ENCODE assay signal across 9 cellular contexts in the genomic region with DNA sequence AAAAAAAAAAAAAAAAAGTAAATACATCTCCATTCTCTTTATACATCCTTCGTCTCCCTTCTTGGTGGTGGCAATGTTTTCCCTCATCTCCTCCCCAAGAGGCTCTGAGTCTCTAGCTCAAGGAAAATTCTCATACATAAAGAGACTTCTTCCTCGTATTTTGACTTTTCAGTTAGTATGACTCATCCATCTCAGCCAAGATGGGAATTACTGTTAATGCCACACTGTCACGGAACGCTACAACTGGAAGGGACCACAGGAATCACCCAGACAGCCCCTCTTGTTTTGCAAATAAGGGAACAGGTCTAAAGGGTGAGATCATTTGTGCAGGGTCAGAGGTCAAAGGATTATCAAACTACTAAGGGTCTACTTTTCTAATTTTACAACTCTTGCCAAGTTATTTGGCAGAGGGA. TPM values are rescaled to one million over a fixed set of nuclear protein-coding genes. Genes with fewer than 3 reads are reported as not detected.
A peak's percentile ranks its signal among the peaks of the same experiment; 100 is the strongest.
DNase-seq lines count a peak whose midpoint lies in the region; ATAC-seq and TF ChIP-seq lines count a peak whose summit lies in the region.
"Had no signal": no experiment of that assay in that cellular context is flagged by ENCODE, and none has a peak within 500 bp of the region (broad histone marks: within the 10 kb centered on the region; RNA-seq: fewer than 3 reads in every experiment).

No MANE protein-coding gene starts in this region.

- peaks cover 7% of the 10 kb centered on the region for H3K27me3 Mint-ChIP-seq in GM23338 (ENCODE audit: insufficient read depth, low read depth, poor library complexity)
- no peaks in the 10 kb centered on the region for H3K27me3 Mint-ChIP-seq in stimulated activated naive B cell treated with anti-CD40 and anti-IgM and Interleukin-4, amounts not matched to agents 10 μg/mL and 1 μg/mL and 100 μg/mL, for 72 hours

- peaks cover 61% of the 10 kb centered on the region for H3K4me1 Mint-ChIP-seq in GM23338
- H3K4me1 Mint-ChIP-seq in stimulated activated naive B cell treated with anti-CD40 and anti-IgM and Interleukin-4, amounts not matched to agents 10 μg/mL and 1 μg/mL and 100 μg/mL, for 72 hours, result peaks cover 47 to 81% of the 10 kb centered on the region in 2 donors

- no peak overlapping the region for H3K4me3 ChIP-seq in GM23338
- H3K4me3 ChIP-seq in PC-9, result no peak overlapping the region
- H3K4me3 ChIP-seq in sigmoid colon, result no peak overlapping the region
- H3K4me3 ChIP-seq: lung had no signal

- POLR2A ChIA-PET in PC-9 (lab: Charles Lee; ENCODE audit: unreplicated experiment), result interaction anchor here (0.8 to 1.0 kb wide), 3 partner anchors 18 to 156 kb away, joined by 4 to 30 read pairs (median 10); a partner anchor contains a TSS

- H3K36me3 Mint-ChIP-seq in GM23338 (ENCODE audit: low read depth), result no peaks in the 10 kb centered on the region; the same call in 1 of the 3 replicates
- H3K36me3 Mint-ChIP-seq in stimulated activated naive B cell treated with anti-CD40 and anti-IgM and Interleukin-4, amounts not matched to agents 10 μg/mL and 1 μg/mL and 100 μg/mL, for 72 hours, result peaks cover 15 to 46% of the 10 kb centered on the region in 2 donors

- H3K4me2 ChIP-seq in GM23338 (no peak overlapping the region), PC-9 (peak overlapping the region; percentile 9; the same call in 1 of the 2 replicates)

- TF ChIP-seq CTCF in GM23338 (conservative IDR thresholded peaks at IDR 0.05; ENCODE audit: low read depth in 2 of 2) (no peak), PC-9 (conservative IDR thresholded peaks at IDR 0.05) (no peak), sigmoid colon (IDR thresholded peaks at IDR 0.05) (no peak)

- 33 to 52% methylated on average over 4 of the region's 4 CpGs for WGBS in sigmoid colon, 2 donors

- H3K36me3 ChIP-seq in GM23338 (ENCODE audit: insufficient read depth) (no peaks in the 10 kb centered on the region), PC-9 (ENCODE audit: low read depth) (peaks cover 24% of the 10 kb centered on the region), sigmoid colon (no peaks in the 10 kb centered on the region)

- H3K27ac ChIP-seq in GM23338 (ENCODE audit: low read depth) (no peak overlapping the region), PC-9 (peak overlapping the region; percentile 97), sigmoid colon (peak overlapping the region; percentile 29 to 91 (median 64))

- TF ChIP-seq EP300 in sigmoid colon (IDR thresholded peaks at IDR 0.05), result no peak

- no TSS peak for BruUV-seq in PC-9 (replicated peaks; lab: Mats Ljungman, UMichigan)

- H3K4me1 ChIP-seq in GM23338 (ENCODE audit: insufficient read depth) (peaks cover 40% of the 10 kb centered on the region), PC-9 (replicated peaks; ENCODE audit: insufficient read depth) (peaks cover 59% of the 10 kb centered on the region), sigmoid colon (peaks cover 0 to 100% (median 94%) of the 10 kb centered on the region in 4 donors)

- intact Hi-C loops in PC-9 (cut with micrococcal nuclease; ENCODE audit: unreplicated experiment) (no loop called here), sigmoid colon (cut with DNase I) (no loop called here)

- H3K9me3 Mint-ChIP-seq in GM23338, result no peaks in the 10 kb centered on the region
- no peaks in the 10 kb centered on the region for H3K9me3 Mint-ChIP-seq in stimulated activated naive B cell treated with anti-CD40 and anti-IgM and Interleukin-4, amounts not matched to agents 10 μg/mL and 1 μg/mL and 100 μg/mL, for 72 hours

- CTCF ChIA-PET in PC-9 (lab: Charles Lee), result interaction anchor here (0.6 kb wide), 3 partner anchors 18 to 1118 kb away, joined by 3 to 12 read pairs (median 5); no protein-coding TSS in a partner anchor

- H3K27me3 ChIP-seq in GM23338 (ENCODE audit: insufficient read depth) (no peaks in the 10 kb centered on the region), PC-9 (ENCODE audit: insufficient read depth, low read depth) (no peaks in the 10 kb centered on the region), sigmoid colon (no peaks in the 10 kb centered on the region)

- TF ChIP-seq POLR2A in sigmoid colon (IDR thresholded peaks at IDR 0.05), result no peak

- no peak overlapping the region for H2AFZ ChIP-seq in GM23338
- H2AFZ ChIP-seq in PC-9, result no peak overlapping the region

- DNase-seq in GM23338 (ENCODE audit: low spot score) (peak; percentile 35), PC-9 (peak; percentile 75 to 81), fibroblast of gingiva (ENCODE audit: low read depth) (peak; percentile 49), sigmoid colon (no peak), NCI-H510A (lab: John Stamatoyannopoulos, UW) (no peak)
- no peak for DNase-seq in stimulated activated naive B cell treated with anti-CD40 and anti-IgM and Interleukin-4, amounts not matched to agents 10 μg/mL and 1 μg/mL and 100 μg/mL, for 72 hours

- peak overlapping the region; percentile 61; the same call in 1 of the 2 replicates for H3K27ac Mint-ChIP-seq in GM23338
- H3K27ac Mint-ChIP-seq in stimulated activated naive B cell treated with anti-CD40 and anti-IgM and Interleukin-4, amounts not matched to agents 10 μg/mL and 1 μg/mL and 100 μg/mL, for 72 hours, result no peak overlapping the region

- peaks cover 98% of the 10 kb centered on the region for H3K79me2 ChIP-seq in GM23338 (replicated peaks; ENCODE audit: insufficient read depth)
- H3K79me2 ChIP-seq in PC-9 (ENCODE audit: low read depth), result peaks cover 97% of the 10 kb centered on the region

- H3K9me3 ChIP-seq in PC-9 (ENCODE audit: insufficient read depth, low read depth) (no peaks in the 10 kb centered on the region), sigmoid colon (no peaks in the 10 kb centered on the region)

- H3F3A ChIP-seq in GM23338 (replicated peaks; ENCODE audit: low read depth), result no peaks in the 10 kb centered on the region
- peaks cover 79% of the 10 kb centered on the region for H3F3A ChIP-seq in PC-9 (ENCODE audit: insufficient read depth, low read depth)

- ATAC-seq in GM23338 (peak; percentile 73), GM19455 (IDR thresholded peaks at IDR 0.05; ENCODE audit: unreplicated experiment) (no peak), GM21515 (IDR thresholded peaks at IDR 0.05; ENCODE audit: unreplicated experiment) (no peak)
- no peak for ATAC-seq in stimulated activated naive B cell treated with anti-CD40 and anti-IgM and Interleukin-4, amounts not matched to agents 10 μg/mL and 1 μg/mL and 100 μg/mL, for 72 hours (replicated peaks)

- no peak overlapping the region for H3K4me3 Mint-ChIP-seq in GM23338
- H3K4me3 Mint-ChIP-seq in stimulated activated naive B cell treated with anti-CD40 and anti-IgM and Interleukin-4, amounts not matched to agents 10 μg/mL and 1 μg/mL and 100 μg/mL, for 72 hours, result no peak overlapping the region

- H4K20me1 ChIP-seq in GM23338 (replicated peaks; ENCODE audit: insufficient read depth), result peaks cover 44% of the 10 kb centered on the region
- no peaks in the 10 kb centered on the region; the same call in 1 of the 2 replicates for H4K20me1 ChIP-seq in PC-9 (ENCODE audit: insufficient read depth)

- H3K9me2 ChIP-seq in GM23338 (ENCODE audit: insufficient read depth) (no peaks in the 10 kb centered on the region; the same call in 1 of the 2 replicates), PC-9 (ENCODE audit: insufficient read depth) (no peaks in the 10 kb centered on the region)

TF ChIP-seq in GM23338, 12 proteins besides CTCF, POLR2A, EP300 and RAD21:
- TF ChIP-seq JUNB (IDR thresholded peaks at IDR 0.05; ENCODE audit: unreplicated experiment), result no peak
- TF ChIP-seq, protein P1, sequence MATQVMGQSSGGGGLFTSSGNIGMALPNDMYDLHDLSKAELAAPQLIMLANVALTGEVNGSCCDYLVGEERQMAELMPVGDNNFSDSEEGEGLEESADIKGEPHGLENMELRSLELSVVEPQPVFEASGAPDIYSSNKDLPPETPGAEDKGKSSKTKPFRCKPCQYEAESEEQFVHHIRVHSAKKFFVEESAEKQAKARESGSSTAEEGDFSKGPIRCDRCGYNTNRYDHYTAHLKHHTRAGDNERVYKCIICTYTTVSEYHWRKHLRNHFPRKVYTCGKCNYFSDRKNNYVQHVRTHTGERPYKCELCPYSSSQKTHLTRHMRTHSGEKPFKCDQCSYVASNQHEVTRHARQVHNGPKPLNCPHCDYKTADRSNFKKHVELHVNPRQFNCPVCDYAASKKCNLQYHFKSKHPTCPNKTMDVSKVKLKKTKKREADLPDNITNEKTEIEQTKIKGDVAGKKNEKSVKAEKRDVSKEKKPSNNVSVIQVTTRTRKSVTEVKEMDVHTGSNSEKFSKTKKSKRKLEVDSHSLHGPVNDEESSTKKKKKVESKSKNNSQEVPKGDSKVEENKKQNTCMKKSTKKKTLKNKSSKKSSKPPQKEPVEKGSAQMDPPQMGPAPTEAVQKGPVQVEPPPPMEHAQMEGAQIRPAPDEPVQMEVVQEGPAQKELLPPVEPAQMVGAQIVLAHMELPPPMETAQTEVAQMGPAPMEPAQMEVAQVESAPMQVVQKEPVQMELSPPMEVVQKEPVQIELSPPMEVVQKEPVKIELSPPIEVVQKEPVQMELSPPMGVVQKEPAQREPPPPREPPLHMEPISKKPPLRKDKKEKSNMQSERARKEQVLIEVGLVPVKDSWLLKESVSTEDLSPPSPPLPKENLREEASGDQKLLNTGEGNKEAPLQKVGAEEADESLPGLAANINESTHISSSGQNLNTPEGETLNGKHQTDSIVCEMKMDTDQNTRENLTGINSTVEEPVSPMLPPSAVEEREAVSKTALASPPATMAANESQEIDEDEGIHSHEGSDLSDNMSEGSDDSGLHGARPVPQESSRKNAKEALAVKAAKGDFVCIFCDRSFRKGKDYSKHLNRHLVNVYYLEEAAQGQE (IDR thresholded peaks at IDR 0.05; ENCODE audit: unreplicated experiment), result no peak
- TF ChIP-seq ZNF331 (CRISPR knock-in tag; IDR thresholded peaks at IDR 0.05; ENCODE audit: low read depth), result no peak
- TF ChIP-seq EZH2phosphoT487 (IDR thresholded peaks at IDR 0.05; ENCODE audit: unreplicated experiment), result no peak

RNA-seq across cellular contexts. Expression of a gene that starts 19.5 kb away (rescaled TPM):
- total RNA-seq in GM23338 (2014; rRNA removed; shearing (Covaris generic)), result 28.0 and 35.0 TPM in 2 replicates
- polyA plus RNA-seq in GM23338 (2016; fragmentation: Nextera tagmentation; extraction: Ambion mirVana) (37.8 and 39.1 TPM in 2 replicates), sigmoid colon (10 to 100 TPM; 46.7 to 88.3 (median 69.7) TPM)
- total RNA-seq in PC-9 (2021) (117 and 138 TPM in 2 replicates), sigmoid colon (100 to 1,000 TPM in 2 of 4 donors, 10 to 100 TPM in 2; 88.1 to 103 (median 98.1) TPM)

RNA-seq across cellular contexts. Expression of a gene that starts 32.4 kb away (rescaled TPM):
- 151 and 158 TPM in 2 replicates for total RNA-seq in GM23338 (2014; rRNA removed; shearing (Covaris generic))
- polyA plus RNA-seq in GM23338 (2016; fragmentation: Nextera tagmentation; extraction: Ambion mirVana) (290 and 376 TPM in 2 replicates), sigmoid colon (100 to 1,000 TPM; 130 to 261 (median 131) TPM)
- total RNA-seq in PC-9 (2021) (245 and 290 TPM in 2 replicates), sigmoid colon (10 to 100 TPM; 69.2 to 82.1 (median 74.5) TPM)

Comparison
In these comparisons a context has a peak if more than half of its experiments do, and no peak if none do; other contexts are left out.
1. DNase-seq: peak in GM23338 (single experiment), PC-9 (2 of 2) and fibroblast of gingiva (single experiment); none in sigmoid colon (single experiment), stimulated activated naive B cell treated with anti-CD40 and anti-IgM and Interleukin-4, amounts not matched to agents 10 μg/mL and 1 μg/mL and 100 μg/mL, for 72 hours (single experiment) and NCI-H510A (single experiment).